Comparison of ENCODE assay signal across 20 cellular contexts in genomic region chr3:177916461-177916860, GRCh38.
"Had no signal": no experiment of that assay in that cellular context is flagged by ENCODE, and none has a peak within 500 bp of the region (broad histone marks: within the 10 kb centered on the region; RNA-seq: fewer than 3 reads in every experiment).

No MANE protein-coding gene starts in this region.

- DNase-seq: KBM-7, MG63, NCI-H1092, NCI-H1105 treated with DMSO at 0.1 percent for 48 hours, NCI-H1417 treated with DMSO at 0.1 percent for 48 hours, NCI-H146, NCI-H1694 treated with DMSO at 0.1 percent for 48 hours, NCI-H1930, NCI-H2081, NCI-H2107, NCI-H2227 treated with DMSO at 0.1 percent for 48 hours, NCI-H524, NCI-H69, NCI-H774, PC-3, SHP77 treated with DMSO at 0.1 percent for 48 hours, SJCRH30 had no signal

- H3K4me3 ChIP-seq: MG63, SJCRH30 had no signal

- H3K36me3 ChIP-seq: MG63, SJCRH30 had no signal

- H3K27me3 ChIP-seq: MG63, SJCRH30 had no signal

- ATAC-seq: Panc1, PC-3, Right ventricle myocardium inferior, SK-N-SH treated with all-trans-retinoic acid at 6 μM for 48 hours had no signal
